Comparison of ENCODE assay signal across 1 cellular context in the genomic region with DNA sequence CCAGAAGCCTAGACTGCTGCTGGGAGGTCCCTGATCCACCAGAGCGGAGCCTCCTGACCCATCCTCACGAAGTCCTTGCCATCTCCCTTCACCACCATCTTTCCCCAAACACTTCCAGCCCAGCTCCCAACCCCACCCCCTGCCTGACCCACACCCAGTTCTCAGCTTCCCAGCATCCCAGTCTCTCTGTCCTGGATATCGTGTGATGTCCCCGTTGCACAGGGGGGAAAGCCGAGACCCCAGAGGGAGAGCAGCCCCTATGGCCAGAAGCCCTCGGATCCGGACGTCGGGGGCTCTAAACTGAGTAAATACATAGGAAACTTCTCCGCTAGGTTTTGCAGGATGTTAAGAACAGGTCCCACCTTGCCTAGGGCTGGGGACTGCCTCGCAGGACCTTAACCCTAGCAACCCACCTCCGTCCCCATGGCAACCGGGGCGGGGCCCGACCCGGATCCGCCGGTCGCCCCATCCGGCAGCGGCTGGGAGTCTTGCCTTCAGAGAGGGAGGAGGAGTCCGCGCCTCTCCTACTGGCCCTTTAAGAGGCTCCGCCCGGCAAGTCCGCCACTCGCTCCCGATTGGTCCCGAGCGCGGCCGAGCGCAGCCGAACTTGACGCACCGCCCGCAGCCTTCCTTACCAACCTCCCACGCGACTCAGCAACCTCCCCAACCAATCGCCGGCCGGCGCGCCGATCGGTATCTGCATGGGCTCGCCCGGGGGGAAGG.
A peak's percentile ranks its signal among the peaks of the same experiment; 100 is the strongest.
TF ChIP-seq lines count a peak whose summit lies in the region.

No MANE protein-coding gene starts in this region.

TF ChIP-seq in HEK293, 187 proteins besides CTCF, POLR2A, EP300 and RAD21 (continued from another document):
- TF ChIP-seq ZBTB48 (tag by site-specific recombination; IDR thresholded peaks at IDR 0.05), result no peak
- no peak for TF ChIP-seq ZBTB21 (tag by site-specific recombination; IDR thresholded peaks at IDR 0.05)
- no peak for TF ChIP-seq RBAK (tag by site-specific recombination; IDR thresholded peaks at IDR 0.05)
- TF ChIP-seq SCRT1 (tag by site-specific recombination; IDR thresholded peaks at IDR 0.05; ENCODE audit: borderline replicate concordance), result no peak
- peak; percentile 29; the same call in 1 of the 2 replicates for TF ChIP-seq GLIS1 (tag by site-specific recombination; IDR thresholded peaks at IDR 0.05)
- TF ChIP-seq ZNF211 (tag by site-specific recombination; IDR thresholded peaks at IDR 0.05; ENCODE audit: low read depth), result no peak
- TF ChIP-seq EGR2 (tag by site-specific recombination; IDR thresholded peaks at IDR 0.05; ENCODE audit: low read depth), result peak; percentile 84
- TF ChIP-seq ZNF266 (tag by site-specific recombination; IDR thresholded peaks at IDR 0.05; ENCODE audit: low read depth), result no peak
- peak; percentile 94 for TF ChIP-seq SP3 (tag by site-specific recombination; IDR thresholded peaks at IDR 0.05)
- TF ChIP-seq SCRT2 (tag by site-specific recombination; IDR thresholded peaks at IDR 0.05), result no peak
- no peak for TF ChIP-seq ZNF274 (IDR thresholded peaks at IDR 0.05; ENCODE audit: low read length)
- TF ChIP-seq ZNF274 (tag by site-specific recombination; IDR thresholded peaks at IDR 0.05; ENCODE audit: borderline replicate concordance), result no peak
- no peak for TF ChIP-seq GFI1B (tag by site-specific recombination; IDR thresholded peaks at IDR 0.05)
- TF ChIP-seq ZNF112 (tag by site-specific recombination; IDR thresholded peaks at IDR 0.05), result no peak
- TF ChIP-seq ZBTB1 (tag by site-specific recombination; IDR thresholded peaks at IDR 0.05), result no peak
- TF ChIP-seq, protein P1, sequence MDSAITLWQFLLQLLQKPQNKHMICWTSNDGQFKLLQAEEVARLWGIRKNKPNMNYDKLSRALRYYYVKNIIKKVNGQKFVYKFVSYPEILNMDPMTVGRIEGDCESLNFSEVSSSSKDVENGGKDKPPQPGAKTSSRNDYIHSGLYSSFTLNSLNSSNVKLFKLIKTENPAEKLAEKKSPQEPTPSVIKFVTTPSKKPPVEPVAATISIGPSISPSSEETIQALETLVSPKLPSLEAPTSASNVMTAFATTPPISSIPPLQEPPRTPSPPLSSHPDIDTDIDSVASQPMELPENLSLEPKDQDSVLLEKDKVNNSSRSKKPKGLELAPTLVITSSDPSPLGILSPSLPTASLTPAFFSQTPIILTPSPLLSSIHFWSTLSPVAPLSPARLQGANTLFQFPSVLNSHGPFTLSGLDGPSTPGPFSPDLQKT (IDR thresholded peaks at IDR 0.05; ENCODE audit: borderline replicate concordance, low read depth, low read length), result no peak
- TF ChIP-seq ZNF677 (tag by site-specific recombination; IDR thresholded peaks at IDR 0.05), result no peak
- TF ChIP-seq, protein P2, sequence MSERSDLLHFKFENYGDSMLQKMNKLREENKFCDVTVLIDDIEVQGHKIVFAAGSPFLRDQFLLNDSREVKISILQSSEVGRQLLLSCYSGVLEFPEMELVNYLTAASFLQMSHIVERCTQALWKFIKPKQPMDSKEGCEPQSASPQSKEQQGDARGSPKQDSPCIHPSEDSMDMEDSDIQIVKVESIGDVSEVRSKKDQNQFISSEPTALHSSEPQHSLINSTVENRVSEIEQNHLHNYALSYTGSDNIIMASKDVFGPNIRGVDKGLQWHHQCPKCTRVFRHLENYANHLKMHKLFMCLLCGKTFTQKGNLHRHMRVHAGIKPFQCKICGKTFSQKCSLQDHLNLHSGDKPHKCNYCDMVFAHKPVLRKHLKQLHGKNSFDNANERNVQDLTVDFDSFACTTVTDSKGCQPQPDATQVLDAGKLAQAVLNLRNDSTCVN (tag by site-specific recombination; optimal IDR thresholded peaks at IDR 0.05), result peak; percentile 52
- TF ChIP-seq ZNF202 (tag by site-specific recombination; IDR thresholded peaks at IDR 0.05; ENCODE audit: borderline replicate concordance), result no peak
- TF ChIP-seq ZNF830 (tag by site-specific recombination; IDR thresholded peaks at IDR 0.05; ENCODE audit: low read depth), result no peak
